In genomic region chr9:91844656-91845291, GRCh38 we compare ENCODE assay signal across 20 cellular contexts.
DNase-seq lines count a peak whose midpoint lies in the region; ATAC-seq and TF ChIP-seq lines count a peak whose summit lies in the region.
"Had no signal": no experiment of that assay in that cellular context is flagged by ENCODE, and none has a peak within 500 bp of the region (broad histone marks: within the 10 kb centered on the region; RNA-seq: fewer than 3 reads in every experiment).

No MANE protein-coding gene starts in this region.

- H3K79me1 ChIP-seq in mesenchymal stem cell (replicated peaks; ENCODE audit: low read length, poor library complexity, severe bottlenecking) = peaks cover 43% of the 10 kb centered on the region

- H3K18ac ChIP-seq in mesenchymal stem cell (ENCODE audit: low read depth in 1 of 2, low read length in 2 of 2) = no peak overlapping the region

- peak overlapping the region in 1 of 2 experiments; percentile 60 for H3K4ac ChIP-seq in mesenchymal stem cell (ENCODE audit: low read depth in 1 of 2, low read length in 2 of 2)

- H4K91ac ChIP-seq in mesenchymal stem cell (ENCODE audit: low read length) = no peak overlapping the region

- H3K23ac ChIP-seq in mesenchymal stem cell (ENCODE audit: low read length in 2 of 2) = no peak overlapping the region

- H3K27ac ChIP-seq in right atrium auricular region = peak overlapping the region; percentile 23 to 51
- no peak overlapping the region for H3K27ac ChIP-seq in mesenchymal stem cell (ENCODE audit: low read length, poor library complexity, severe bottlenecking)
- H3K27ac ChIP-seq in uterus = peak overlapping the region; percentile 78 to 79
- H3K27ac ChIP-seq: A549, psoas muscle had no signal

- peaks cover 0 to 32% of the 10 kb centered on the region in 2 donors for H3K4me1 ChIP-seq in right atrium auricular region
- H3K4me1 ChIP-seq in mesenchymal stem cell (ENCODE audit: control insufficient read depth, insufficient read depth, low read depth, low read length) = peaks cover 27% of the 10 kb centered on the region
- H3K4me1 ChIP-seq in uterus = peaks cover 13 to 15% of the 10 kb centered on the region in 2 donors
- H3K4me1 ChIP-seq: A549, psoas muscle had no signal

- no peak overlapping the region for H2AFZ ChIP-seq in mesenchymal stem cell (ENCODE audit: low read depth, low read length)

- H3K9me3 ChIP-seq in right atrium auricular region (no peaks in the 10 kb centered on the region), mesenchymal stem cell (ENCODE audit: control insufficient read depth, low read length) (no peaks in the 10 kb centered on the region), uterus (no peaks in the 10 kb centered on the region)
- H3K9me3 ChIP-seq: A549, psoas muscle had no signal

- H3K4me3 ChIP-seq in right atrium auricular region (no peak overlapping the region), mesenchymal stem cell (ENCODE audit: insufficient read depth in 1 of 2, low read depth in 1 of 2, low read length in 2 of 2) (no peak overlapping the region), uterus (no peak overlapping the region)
- H3K4me3 ChIP-seq: A549, psoas muscle, smooth muscle cell had no signal

- H3K36me3 ChIP-seq in right atrium auricular region = no peaks in the 10 kb centered on the region
- H3K36me3 ChIP-seq in mesenchymal stem cell (ENCODE audit: control insufficient read depth in 1 of 2, insufficient read depth in 2 of 2, low read depth in 1 of 2, low read length in 2 of 2) = peaks cover 0 to 4% of the 10 kb centered on the region in 2 experiments
- H3K36me3 ChIP-seq in uterus = no peaks in the 10 kb centered on the region

- DNase-seq in right atrium auricular region (ENCODE audit: low spot score) (no peak), Right ventricle myocardium inferior (ENCODE audit: missing footprints) (no peak), mesenchymal stem cell (no peak), posterior vena cava (ENCODE audit: low spot score) (peak; percentile 41), uterus (no peak), GM13976 (ENCODE audit: low spot score) (no peak), NCI-H345 treated with DMSO at 0.1 percent for 48 hours (lab: John Stamatoyannopoulos, UW; ENCODE audit: unreplicated experiment) (no peak)
- DNase-seq: activated effector memory CD4-positive, alpha-beta T cell treated with Interleukin-2 at 50 U/mL for 16 hours; activated naive CD8-positive, alpha-beta T cell treated with anti-CD3 and anti-CD28 coated beads, Interleukin-2, amount 50 U/mL, for 24 hours; Calu3; HFFc6; NCI-H1417 treated with DMSO at 0.1 percent for 48 hours; NCI-H524 treated with DMSO at 0.1 percent for 48 hours; SHP77 treated with DMSO at 0.1 percent for 48 hours; stimulated activated CD4-positive, alpha-beta T cell treated with anti-CD3 and anti-CD28 coated beads, Interleukin-4, amount 100 ng/mL, for 1 hour; T-helper 1 cell had no signal

- intact Hi-C loops in Right ventricle myocardium inferior (cut with DNase I) = no loop called here
- intact Hi-C loops in posterior vena cava (cut with DNase I) = no loop called here
- intact Hi-C loops in uterus (cut with DNase I; ENCODE audit: low total_unique reads) = no loop called here

- TF ChIP-seq CTCF in right atrium auricular region (IDR thresholded peaks at IDR 0.05) = no peak
- no peak for TF ChIP-seq CTCF in uterus (IDR thresholded peaks at IDR 0.05)
- TF ChIP-seq CTCF in GM13976 (IDR thresholded peaks at IDR 0.05; ENCODE audit: borderline replicate concordance, control extremely low read depth, extremely low read depth, insufficient read depth, missing control alignments) = no peak

- no peak for ATAC-seq in Right ventricle myocardium inferior
- no peak for ATAC-seq in HG02970 (IDR thresholded peaks at IDR 0.05; ENCODE audit: low FRiP score, unreplicated experiment)
- ATAC-seq: A549; activated naive CD8-positive, alpha-beta T cell treated with anti-CD3 and anti-CD28 coated beads, Interleukin-2, amount 50 U/mL, for 24 hours; psoas muscle had no signal

- H2BK15ac ChIP-seq in mesenchymal stem cell (ENCODE audit: low read depth, poor library complexity, severe bottlenecking) = peak overlapping the region; percentile 57

- H2BK5ac ChIP-seq in mesenchymal stem cell (ENCODE audit: low read depth, low read length, poor library complexity, severe bottlenecking) = no peak overlapping the region

- WGBS in mesenchymal stem cell = 92% methylated on average over 11 of the region's 13 CpGs

- H2AK5ac ChIP-seq in mesenchymal stem cell (ENCODE audit: low read length, severe bottlenecking) = no peak overlapping the region

- H3K4me2 ChIP-seq in mesenchymal stem cell (ENCODE audit: low read length, poor library complexity, severe bottlenecking) = no peak overlapping the region
- H3K4me2 ChIP-seq: A549, smooth muscle cell had no signal

- TF ChIP-seq POLR2A in uterus (IDR thresholded peaks at IDR 0.05) = no peak

- H2BK12ac ChIP-seq in mesenchymal stem cell (ENCODE audit: low read length in 2 of 2) = no peak overlapping the region

- H3K9ac ChIP-seq in mesenchymal stem cell (ENCODE audit: low read length) = peak overlapping the region; percentile 41

- H3K14ac ChIP-seq in mesenchymal stem cell (ENCODE audit: low read length in 2 of 2) = no peak overlapping the region

- H3K27me3 ChIP-seq in right atrium auricular region (no peaks in the 10 kb centered on the region), mesenchymal stem cell (ENCODE audit: control insufficient read depth in 1 of 2, insufficient read depth in 1 of 2, low read length in 2 of 2) (no peaks in the 10 kb centered on the region), uterus (no peaks in the 10 kb centered on the region)

- H2BK120ac ChIP-seq in mesenchymal stem cell (ENCODE audit: low read depth, low read length) = no peak overlapping the region

- H4K8ac ChIP-seq in mesenchymal stem cell (ENCODE audit: low read length) = no peak overlapping the region

- in situ Hi-C loops in GM13976 (cut with MboI; ENCODE audit: low sequenced_read_pairs, unreplicated experiment) = no loop called here
